Comparison of ENCODE assay signal across 13 cellular contexts in the genomic region with DNA sequence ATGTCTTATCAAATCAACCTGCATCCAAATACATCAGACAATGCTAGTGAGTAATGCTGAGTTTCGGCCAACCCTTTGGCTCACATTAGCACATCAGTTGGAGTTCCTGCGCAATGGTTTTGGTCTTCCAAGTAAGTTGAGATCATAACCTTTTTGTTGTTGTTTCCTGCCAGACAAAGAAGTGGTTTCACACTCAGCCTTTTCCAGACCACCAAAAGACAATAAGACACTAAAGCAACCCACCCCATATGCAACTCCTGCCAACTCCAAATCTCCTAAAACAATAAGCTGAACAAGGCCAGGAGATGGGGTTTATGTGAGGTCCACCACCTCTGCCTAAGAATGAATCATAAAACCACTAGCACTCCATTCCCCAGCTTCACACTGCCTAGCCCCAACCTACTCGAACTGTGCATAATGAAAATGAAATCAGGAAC.
DNase-seq lines count a peak whose midpoint lies in the region; ATAC-seq, FAIRE-seq and TF ChIP-seq lines count a peak whose summit lies in the region.
"Had no signal": no experiment of that assay in that cellular context is flagged by ENCODE, and none has a peak within 500 bp of the region (broad histone marks: within the 10 kb centered on the region; RNA-seq: fewer than 3 reads in every experiment).

No MANE protein-coding gene starts in this region.

- in situ Hi-C loops in GM13976 (cut with MboI; ENCODE audit: low sequenced_read_pairs, unreplicated experiment): no loop called here

- H3K9me3 Mint-ChIP-seq in T-helper 2 cell treated with Interferon-gamma antibody and Interleukin-4, amounts not matched to agents 5 μg/mL and 100 μg/mL, for 36 hours: no peaks in the 10 kb centered on the region
- H3K9me3 Mint-ChIP-seq: activated T-cell treated with anti-CD3 and anti-CD28 coated beads, Interleukin-2, amount 50 U/mL, for 24 hours had no signal

- no peak for FAIRE-seq in frontal cortex (lab: Jason Lieb, UNC)
- FAIRE-seq: GM12892 had no signal

- DNase-seq in GM13976 (ENCODE audit: low spot score): peak; percentile 10
- peak; percentile 48 for DNase-seq in T-helper 2 cell treated with Interferon-gamma antibody and Interleukin-4, amounts not matched to agents 5 μg/mL and 100 μg/mL, for 36 hours (ENCODE audit: low spot score)
- peak; percentile 23 for DNase-seq in glomerular visceral epithelial cell (ENCODE audit: extremely low spot score)
- DNase-seq in NCI-H2227 treated with DMSO at 0.1 percent for 48 hours (lab: John Stamatoyannopoulos, UW): no peak
- no peak for DNase-seq in frontal cortex (ENCODE audit: low spot score in 2 of 2)
- no peak for DNase-seq in HK-2 (ENCODE audit: unreplicated experiment)
- DNase-seq: activated T-cell treated with anti-CD3 and anti-CD28 coated beads, Interleukin-2, amount 50 U/mL, for 24 hours; COR-L47; dorsolateral prefrontal cortex; NCI-H1436 treated with DMSO at 0.1 percent for 48 hours had no signal

- ATAC-seq in GM21723 (IDR thresholded peaks at IDR 0.05; ENCODE audit: unreplicated experiment): peak; percentile 77
- no peak for ATAC-seq in GM21737 (IDR thresholded peaks at IDR 0.05; ENCODE audit: unreplicated experiment)

- H3K4me3 Mint-ChIP-seq in T-helper 2 cell treated with Interferon-gamma antibody and Interleukin-4, amounts not matched to agents 5 μg/mL and 100 μg/mL, for 36 hours: peak overlapping the region; percentile 26
- H3K4me3 Mint-ChIP-seq: activated T-cell treated with anti-CD3 and anti-CD28 coated beads, Interleukin-2, amount 50 U/mL, for 24 hours had no signal

- no peak for TF ChIP-seq CTCF in GM13976 (IDR thresholded peaks at IDR 0.05; ENCODE audit: borderline replicate concordance, control extremely low read depth, extremely low read depth, insufficient read depth, missing control alignments)

- peak overlapping the region; percentile 68 for H3K27ac Mint-ChIP-seq in T-helper 2 cell treated with Interferon-gamma antibody and Interleukin-4, amounts not matched to agents 5 μg/mL and 100 μg/mL, for 36 hours
- H3K27ac Mint-ChIP-seq: activated T-cell treated with anti-CD3 and anti-CD28 coated beads, Interleukin-2, amount 50 U/mL, for 24 hours had no signal

- no peaks in the 10 kb centered on the region for H3K36me3 Mint-ChIP-seq in T-helper 2 cell treated with Interferon-gamma antibody and Interleukin-4, amounts not matched to agents 5 μg/mL and 100 μg/mL, for 36 hours (ENCODE audit: low read depth)

- no peaks in the 10 kb centered on the region for H3K27me3 Mint-ChIP-seq in T-helper 2 cell treated with Interferon-gamma antibody and Interleukin-4, amounts not matched to agents 5 μg/mL and 100 μg/mL, for 36 hours (ENCODE audit: low read depth)

- peaks cover 27% of the 10 kb centered on the region for H3K4me1 Mint-ChIP-seq in T-helper 2 cell treated with Interferon-gamma antibody and Interleukin-4, amounts not matched to agents 5 μg/mL and 100 μg/mL, for 36 hours (ENCODE audit: low read depth)

Comparison
In these comparisons a context has a peak if more than half of its experiments do, and no peak if none do; other contexts are left out.
1. DNase-seq: peak in GM13976 (single experiment), T-helper 2 cell treated with Interferon-gamma antibody and Interleukin-4, amounts not matched to agents 5 μg/mL and 100 μg/mL, for 36 hours (single experiment) and glomerular visceral epithelial cell (single experiment); none in NCI-H2227 treated with DMSO at 0.1 percent for 48 hours (single experiment), frontal cortex (0 of 2) and HK-2 (single experiment).